Comparison of ENCODE assay signal across 30 cellular contexts in the genomic region with DNA sequence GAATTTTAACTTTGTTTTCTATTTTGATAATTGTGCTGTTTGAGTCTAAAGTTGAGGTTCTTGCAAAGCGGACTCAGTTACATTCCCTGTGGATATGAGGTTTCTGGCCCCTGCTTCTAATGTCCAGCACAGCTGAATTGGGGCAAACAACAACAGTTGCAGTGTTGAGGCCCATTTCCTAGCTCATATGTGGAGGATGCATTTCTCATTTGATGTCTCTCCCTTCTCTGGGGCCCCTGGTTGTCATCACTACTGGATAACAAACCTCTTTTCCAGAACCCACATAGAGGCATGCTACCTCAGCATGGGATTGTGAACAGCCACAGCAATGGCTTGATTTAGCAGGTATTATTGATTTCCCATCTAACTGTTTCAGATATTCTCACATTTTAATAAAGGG.
"Had no signal": no experiment of that assay in that cellular context is flagged by ENCODE, and none has a peak within 500 bp of the region (broad histone marks: within the 10 kb centered on the region; RNA-seq: fewer than 3 reads in every experiment).

No MANE protein-coding gene starts in this region.

- H3K27me3 ChIP-seq: adrenal gland, ascending aorta, body of pancreas, brain microvascular endothelial cell, breast epithelium, cardiac muscle cell had no signal

- H3K36me3 ChIP-seq: adrenal gland, ascending aorta, brain microvascular endothelial cell, breast epithelium, cardiac muscle cell had no signal

- H3K27ac ChIP-seq: adrenal gland, ascending aorta, body of pancreas, brain microvascular endothelial cell, breast epithelium, cardiac muscle cell had no signal

- H3K9me3 ChIP-seq: adrenal gland, ascending aorta, body of pancreas, breast epithelium had no signal

- DNase-seq: activated effector memory CD4-positive, alpha-beta T cell treated with anti-CD3 and anti-CD28 coated beads, Interleukin-2, amount 50 U/mL, for 16 hours; activated effector memory CD4-positive, alpha-beta T cell treated with Interleukin-2 at 50 U/mL for 16 hours; activated gamma-delta T cell; activated gamma-delta T cell treated with Interleukin-2 at 50 U/mL for 16 hours; activated naive CD4-positive, alpha-beta T cell treated with anti-CD3 and anti-CD28 coated beads for 36 hours; activated naive CD4-positive, alpha-beta T cell treated with anti-CD3 and anti-CD28 coated beads, Interleukin-2, amount 10 ng/mL, durations not matched to agents 7 days and 5 days; activated naive CD4-positive, alpha-beta T cell treated with anti-CD3 and anti-CD28 coated beads, Interleukin-2, amount 50 U/mL, for 16 hours; activated naive CD4-positive, alpha-beta T cell treated with Interleukin-2 at 50 U/mL for 16 hours; activated naive CD8-positive, alpha-beta T cell treated with anti-CD3 and anti-CD28 coated beads for 36 hours; activated naive CD8-positive, alpha-beta T cell treated with anti-CD3 and anti-CD28 coated beads, Interleukin-2, amount 10 ng/mL, durations not matched to agents 7 days and 5 days; activated naive CD8-positive, alpha-beta T cell treated with anti-CD3 and anti-CD28 coated beads, Interleukin-2, amount 50 U/mL, for 24 hours; activated T-cell treated with anti-CD3 and anti-CD28 coated beads for 4 hours; activated T-cell treated with anti-CD3 and anti-CD28 coated beads, Interleukin-2, amount 50 U/mL, for 1 hour; activated T-cell treated with anti-CD3 and anti-CD28 coated beads, Interleukin-2, amount 50 U/mL, for 24 hours; activated T-cell treated with anti-CD3 and anti-CD28 coated beads, Interleukin-2, amount 50 U/mL, for 4 hours; activated T-cell treated with anti-CD3 and anti-CD28 coated beads, Interleukin-2, amount 50 U/mL, for 48 hours; activated T-cell treated with anti-CD3 and anti-CD28 coated beads, Interleukin-2, amount 50 U/mL, for 72 hours; adrenal gland; amniotic stem cell; amygdala; anterior cingulate cortex; aorta; body of pancreas; brain microvascular endothelial cell; caudate nucleus; central memory CD4-positive, alpha-beta T cell; cerebellar nuclear complex had no signal

- H3K4me1 ChIP-seq: adrenal gland, ascending aorta, body of pancreas, breast epithelium had no signal

- H3K4me3 ChIP-seq: adrenal gland, ascending aorta, body of pancreas, breast epithelium, cardiac muscle cell had no signal
